ENCODE assay signal across 8 cellular contexts in the genomic region with DNA sequence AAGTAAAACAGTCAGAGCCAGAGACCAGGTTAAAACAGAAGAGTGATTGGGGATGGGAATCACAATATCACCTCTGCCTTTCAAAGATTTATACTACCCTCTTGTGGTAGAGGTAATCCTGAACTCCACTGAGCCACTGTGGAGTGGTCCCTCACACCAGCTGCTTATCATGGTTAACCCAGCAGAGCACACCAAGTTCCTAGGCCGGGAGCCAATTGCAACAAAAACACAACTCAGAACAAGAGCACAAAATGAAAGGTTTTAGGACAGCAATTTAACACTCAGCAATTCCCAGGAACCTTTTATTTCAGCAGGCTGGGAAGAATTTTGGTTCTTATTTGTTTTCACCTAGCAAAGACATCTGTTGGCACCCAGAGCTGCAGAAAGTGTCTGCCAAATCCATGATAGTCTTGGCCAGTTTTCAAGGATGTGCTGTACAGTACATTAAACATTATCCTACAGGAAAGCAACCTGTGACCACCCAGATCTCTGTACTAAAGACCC.
DNase-seq lines count a peak whose midpoint lies in the region; ATAC-seq and TF ChIP-seq lines count a peak whose summit lies in the region.

No MANE protein-coding gene starts in this region.

- H3K9me3 Mint-ChIP-seq in activated CD4-positive, alpha-beta memory T cell treated with anti-CD3 and anti-CD28 coated beads, Interleukin-2, amount 10 ng/mL, durations not matched to agents 7 days and 5 days = no peaks in the 10 kb centered on the region

- H3K36me3 Mint-ChIP-seq in activated CD4-positive, alpha-beta memory T cell treated with anti-CD3 and anti-CD28 coated beads, Interleukin-2, amount 10 ng/mL, durations not matched to agents 7 days and 5 days (ENCODE audit: low read depth) = no peaks in the 10 kb centered on the region

- no peak overlapping the region for H2AFZ ChIP-seq in mesenchymal stem cell (ENCODE audit: low read depth, low read length)

- H3K23ac ChIP-seq in mesenchymal stem cell (ENCODE audit: low read length in 2 of 2) = no peak overlapping the region

- no peak overlapping the region for H2BK120ac ChIP-seq in mesenchymal stem cell (ENCODE audit: low read depth, low read length)

- DNase-seq in DMS53 (lab: John Stamatoyannopoulos, UW) = peak; percentile 83
- peak; percentile 64 for DNase-seq in NCI-H1694 (lab: John Stamatoyannopoulos, UW)
- peak; percentile 18 to 68 (median 47) for DNase-seq in body of pancreas
- peak; percentile 21 for DNase-seq in mesenchymal stem cell
- no peak for DNase-seq in MV-4-11 (lab: John Stamatoyannopoulos, UW)
- DNase-seq in activated CD4-positive, alpha-beta memory T cell treated with anti-CD3 and anti-CD28 coated beads, Interleukin-2, amount 10 ng/mL, durations not matched to agents 7 days and 5 days = no peak
- DNase-seq in tibial artery = no peak

- no peaks in the 10 kb centered on the region for H3K27me3 Mint-ChIP-seq in activated CD4-positive, alpha-beta memory T cell treated with anti-CD3 and anti-CD28 coated beads, Interleukin-2, amount 10 ng/mL, durations not matched to agents 7 days and 5 days

- H3K27me3 ChIP-seq in body of pancreas (no peaks in the 10 kb centered on the region), mesenchymal stem cell (ENCODE audit: control insufficient read depth in 1 of 2, insufficient read depth in 1 of 2, low read length in 2 of 2) (no peaks in the 10 kb centered on the region), tibial artery (no peaks in the 10 kb centered on the region)

- no peak overlapping the region for H3K9ac ChIP-seq in mesenchymal stem cell (ENCODE audit: low read length)

- H3K27ac ChIP-seq in body of pancreas (no peak overlapping the region), mesenchymal stem cell (ENCODE audit: low read length, poor library complexity, severe bottlenecking) (no peak overlapping the region), tibial artery (no peak overlapping the region)

- POLR2A ChIA-PET in activated CD4-positive, alpha-beta memory T cell treated with anti-CD3 and anti-CD28 coated beads, Interleukin-2, amount 10 ng/mL, durations not matched to agents 7 days and 5 days (lab: Charles Lee) = no interaction called here

- H4K91ac ChIP-seq in mesenchymal stem cell (ENCODE audit: low read length) = no peak overlapping the region

- H3K79me1 ChIP-seq in mesenchymal stem cell (replicated peaks; ENCODE audit: low read length, poor library complexity, severe bottlenecking) = no peaks in the 10 kb centered on the region

- no peak overlapping the region for H2BK12ac ChIP-seq in mesenchymal stem cell (ENCODE audit: low read length in 2 of 2)

- no peak overlapping the region for H3K14ac ChIP-seq in mesenchymal stem cell (ENCODE audit: low read length in 2 of 2)

- H3K4me1 Mint-ChIP-seq in activated CD4-positive, alpha-beta memory T cell treated with anti-CD3 and anti-CD28 coated beads, Interleukin-2, amount 10 ng/mL, durations not matched to agents 7 days and 5 days = no peaks in the 10 kb centered on the region

- TF ChIP-seq POLR2A in body of pancreas (IDR thresholded peaks at IDR 0.05) = no peak

- H3K4ac ChIP-seq in mesenchymal stem cell (ENCODE audit: low read depth in 1 of 2, low read length in 2 of 2) = no peak overlapping the region

- H3K9me3 ChIP-seq in body of pancreas = no peaks in the 10 kb centered on the region
- no peaks in the 10 kb centered on the region for H3K9me3 ChIP-seq in mesenchymal stem cell (ENCODE audit: control insufficient read depth, low read length)
- H3K9me3 ChIP-seq in tibial artery = no peaks in the 10 kb centered on the region

- intact Hi-C loops in body of pancreas (cut with DNase I) = no loop called here
- intact Hi-C loops in tibial artery (cut with DNase I; ENCODE audit: low total_unique reads) = no loop called here

- no peak overlapping the region for H4K8ac ChIP-seq in mesenchymal stem cell (ENCODE audit: low read length)

- no peak overlapping the region for H3K27ac Mint-ChIP-seq in activated CD4-positive, alpha-beta memory T cell treated with anti-CD3 and anti-CD28 coated beads, Interleukin-2, amount 10 ng/mL, durations not matched to agents 7 days and 5 days

- H3K4me3 ChIP-seq in body of pancreas (no peak overlapping the region), mesenchymal stem cell (ENCODE audit: insufficient read depth in 1 of 2, low read depth in 1 of 2, low read length in 2 of 2) (no peak overlapping the region), tibial artery (no peak overlapping the region)

- CTCF ChIA-PET in activated CD4-positive, alpha-beta memory T cell treated with anti-CD3 and anti-CD28 coated beads, Interleukin-2, amount 10 ng/mL, durations not matched to agents 7 days and 5 days (lab: Charles Lee) = no interaction called here

- peak; percentile 11 to 63 (median 28) for TF ChIP-seq CTCF in body of pancreas (IDR thresholded peaks at IDR 0.05)
- no peak for TF ChIP-seq CTCF in tibial artery (IDR thresholded peaks at IDR 0.05)

- H3K4me1 ChIP-seq in body of pancreas = peaks cover 7% of the 10 kb centered on the region
- no peaks in the 10 kb centered on the region for H3K4me1 ChIP-seq in mesenchymal stem cell (ENCODE audit: control insufficient read depth, insufficient read depth, low read depth, low read length)
- H3K4me1 ChIP-seq in tibial artery = no peaks in the 10 kb centered on the region

- 0 to 14% methylated on average over 1 of the region's 1 CpG for WGBS in body of pancreas, 2 donors
- WGBS in mesenchymal stem cell = 0% methylated on average over 1 of the region's 1 CpG

- no peak overlapping the region for H3K18ac ChIP-seq in mesenchymal stem cell (ENCODE audit: low read depth in 1 of 2, low read length in 2 of 2)

- no peak overlapping the region for H3K4me3 Mint-ChIP-seq in activated CD4-positive, alpha-beta memory T cell treated with anti-CD3 and anti-CD28 coated beads, Interleukin-2, amount 10 ng/mL, durations not matched to agents 7 days and 5 days

- H2BK5ac ChIP-seq in mesenchymal stem cell (ENCODE audit: low read depth, low read length, poor library complexity, severe bottlenecking) = no peak overlapping the region

- no peak overlapping the region for H2BK15ac ChIP-seq in mesenchymal stem cell (ENCODE audit: low read depth, poor library complexity, severe bottlenecking)

- no peaks in the 10 kb centered on the region for H3K36me3 ChIP-seq in body of pancreas (replicated peaks in 1 of 2; ENCODE audit: insufficient read depth in 1 of 2, low read depth in 2 of 2)
- no peaks in the 10 kb centered on the region for H3K36me3 ChIP-seq in mesenchymal stem cell (ENCODE audit: control insufficient read depth in 1 of 2, insufficient read depth in 2 of 2, low read depth in 1 of 2, low read length in 2 of 2)
- H3K36me3 ChIP-seq in tibial artery = no peaks in the 10 kb centered on the region

- H3K4me2 ChIP-seq in mesenchymal stem cell (ENCODE audit: low read length, poor library complexity, severe bottlenecking) = no peak overlapping the region

- peak; percentile 79 for ATAC-seq in body of pancreas
- ATAC-seq in GM18907 (IDR thresholded peaks at IDR 0.05; ENCODE audit: unreplicated experiment) = no peak

- no peak overlapping the region for H2AK5ac ChIP-seq in mesenchymal stem cell (ENCODE audit: low read length, severe bottlenecking)

Comparison
In these comparisons a context has a peak if more than half of its experiments do, and no peak if none do; other contexts are left out.
1. DNase-seq: peak in DMS53 (single experiment), NCI-H1694 (single experiment), body of pancreas (4 of 4) and mesenchymal stem cell (single experiment); none in MV-4-11 (single experiment), activated CD4-positive, alpha-beta memory T cell treated with anti-CD3 and anti-CD28 coated beads, Interleukin-2, amount 10 ng/mL, durations not matched to agents 7 days and 5 days (single experiment) and tibial artery (0 of 2).
2. CTCF ChIP-seq: peak in body of pancreas (7 of 7); none in tibial artery (0 of 2).